18 cellular contexts compared by ENCODE assay signal in the genomic region with DNA sequence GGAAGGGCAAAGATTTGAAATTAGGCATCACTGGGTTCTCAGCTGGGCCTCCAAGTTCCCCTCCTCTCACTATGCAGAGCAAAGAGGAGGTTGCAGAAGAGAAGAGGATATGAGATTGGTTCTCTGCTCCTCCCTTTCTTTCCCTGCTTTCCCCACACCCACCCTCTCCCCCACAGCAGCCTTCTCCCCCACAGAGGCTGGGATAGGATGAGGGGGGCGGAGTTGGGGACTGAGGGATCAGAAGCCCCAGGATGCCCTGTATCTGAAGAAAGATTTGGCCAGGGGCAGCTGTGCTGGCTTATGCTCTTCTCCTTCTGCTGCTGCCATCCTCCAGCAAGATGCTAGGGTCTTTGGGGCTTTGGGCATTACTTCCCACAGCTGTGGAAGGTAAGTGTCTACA. TPM values are rescaled to one million over a fixed set of nuclear protein-coding genes. Genes with fewer than 3 reads are reported as not detected.
A peak's percentile ranks its signal among the peaks of the same experiment; 100 is the strongest.
DNase-seq lines count a peak whose midpoint lies in the region; ATAC-seq, FAIRE-seq and TF ChIP-seq lines count a peak whose summit lies in the region.
"Had no signal": no experiment of that assay in that cellular context is flagged by ENCODE, and none has a peak within 500 bp of the region (broad histone marks: within the 10 kb centered on the region; RNA-seq: fewer than 3 reads in every experiment).

A gene (plus strand): TSS at position 259 of the 400 bp plus-strand sequence. CDS start 80 bp downstream, at position 339.

- TF ChIP-seq CTCF in cardiac muscle cell (IDR thresholded peaks at IDR 0.05; ENCODE audit: low read depth, low read length): no peak
- no peak for TF ChIP-seq CTCF in H1 (IDR thresholded peaks at IDR 0.05; ENCODE audit: control extremely low read depth in 1 of 3, insufficient read depth in 1 of 3, low read depth in 1 of 3, low read length in 3 of 3)
- TF ChIP-seq CTCF in nephron progenitor cell (IDR thresholded peaks at IDR 0.05): no peak
- no peak for TF ChIP-seq CTCF in testis (IDR thresholded peaks at IDR 0.05)

- H2BK5ac ChIP-seq in H1 (ENCODE audit: low read depth, low read length): no peak within 1 kb of the TSS

- no peak within 1 kb of the TSS for H3K4me2 ChIP-seq in H1 (ENCODE audit: insufficient read depth in 1 of 2, low read depth in 2 of 2, low read length in 2 of 2)
- H3K4me2 ChIP-seq: KMS-11 had no signal

- no peaks in the 10 kb centered on the region for H4K20me1 ChIP-seq in H1 (replicated peaks in 1 of 2; ENCODE audit: control insufficient read depth in 1 of 2, insufficient read depth in 2 of 2, low read length in 2 of 2)

- no peak within 1 kb of the TSS for H3K9ac ChIP-seq in H1 (replicated peaks in 1 of 4; ENCODE audit: extremely low read depth in 1 of 4, low read depth in 3 of 4, low read length in 3 of 4)
- H3K9ac ChIP-seq: KMS-11 had no signal

- FAIRE-seq in H1 (lab: Jason Lieb, UNC): no peak
- FAIRE-seq: A204.1, GM18507 had no signal

- peaks cover 76% of the 10 kb centered on the region for H3K4me1 Mint-ChIP-seq in nephron progenitor cell

- WGBS in H1 (ENCODE audit: extremely low coverage in 1 of 2, insufficient coverage in 1 of 2, insufficient read length in 1 of 2, insufficient replicate concordance in 2 of 2, low coverage in 1 of 2, low lambda C conversion rate in 2 of 2, missing lambda C conversion rate in 1 of 2), 2 experiments: 89% methylated on average over 1 of the region's 1 CpG; no CpG with 5 or more reads in 1 of the 2 experiments
- WGBS in testis, 2 donors: 78 to 81% methylated on average over 1 of the region's 1 CpG

- H3K27me3 ChIP-seq in cardiac muscle cell (no peaks in the 10 kb centered on the region), H1 (replicated peaks in 1 of 4; ENCODE audit: control insufficient read depth in 3 of 4, extremely low read depth in 1 of 4, insufficient read depth in 3 of 4, low read length in 3 of 4) (no peaks in the 10 kb centered on the region), testis (no peaks in the 10 kb centered on the region)

- no peak within 1 kb of the TSS for H2AFZ ChIP-seq in H1 (ENCODE audit: low read length)

- no peaks in the 10 kb centered on the region for H3K79me2 ChIP-seq in H1 (ENCODE audit: control insufficient read depth in 1 of 2, insufficient read depth in 2 of 2, low read length in 2 of 2)

- H3K4me1 ChIP-seq in cardiac muscle cell (ENCODE audit: low read depth): peaks cover 48% of the 10 kb centered on the region
- peaks cover 0 to 5% (median 1%) of the 10 kb centered on the region in 4 experiments; a peak in 3 of 7 replicates for H3K4me1 ChIP-seq in H1 (replicated peaks in 1 of 4; ENCODE audit: control insufficient read depth in 3 of 4, insufficient read depth in 4 of 4, low read length in 3 of 4)
- H3K4me1 ChIP-seq in testis: peaks cover 29% of the 10 kb centered on the region

- H3K4me3 Mint-ChIP-seq in nephron progenitor cell: peak within 1 kb of the TSS; percentile 48
- H3K4me3 Mint-ChIP-seq: CD14-positive monocyte, HFFc6 had no signal

- peak within 1 kb of the TSS; percentile 93 for H3K27ac Mint-ChIP-seq in nephron progenitor cell
- H3K27ac Mint-ChIP-seq: HFFc6 had no signal

- H4K8ac ChIP-seq in H1 (ENCODE audit: extremely low read depth, insufficient read depth, low read length): peak within 1 kb of the TSS; percentile 53; the same call in 1 of the 2 replicates

- H3K56ac ChIP-seq in H1 (replicated peaks; ENCODE audit: insufficient read length, low read depth, low read length): no peak within 1 kb of the TSS

- no peak within 1 kb of the TSS for H3K14ac ChIP-seq in H1 (ENCODE audit: insufficient read length)

- TF ChIP-seq POLR2A in H1 (IDR thresholded peaks at IDR 0.05; ENCODE audit: control extremely low read depth in 1 of 2, low read depth in 2 of 2, low read length in 2 of 2) (no peak), testis (IDR thresholded peaks at IDR 0.05) (no peak)

- CTCF ChIA-PET in H1 (lab: Charles Lee; ENCODE audit: partially characterized antibody): interaction anchor here (0.9 to 5.3 kb wide), 9 partner anchors 10 to 89 kb away, joined by 3 to 37 read pairs (median 4); no protein-coding TSS in a partner anchor

- no peak for TF ChIP-seq EP300 in H1 (IDR thresholded peaks at IDR 0.05; ENCODE audit: borderline replicate concordance in 1 of 2, low read depth in 2 of 2, low read length in 2 of 2)

- no peaks in the 10 kb centered on the region for H3K27me3 Mint-ChIP-seq in nephron progenitor cell (ENCODE audit: low read depth, poor library complexity)

- POLR2A ChIA-PET in H1 (lab: Charles Lee; ENCODE audit: partially characterized antibody): interaction anchor here (0.6 to 1.4 kb wide), 8 partner anchors 11 to 78 kb away, joined by 3 to 6 read pairs (median 3); a partner anchor contains a TSS

- H3K27ac ChIP-seq in cardiac muscle cell (peak within 1 kb of the TSS; percentile 96), H1 (ENCODE audit: low read depth, low read length) (no peak within 1 kb of the TSS), testis (peak within 1 kb of the TSS in 1 of 2 donors; percentile 39)
- H3K27ac ChIP-seq: KMS-11 had no signal

- no peak within 1 kb of the TSS for H3K23ac ChIP-seq in H1 (ENCODE audit: insufficient read length)

- DNase-seq in cardiac muscle cell (ENCODE audit: low read depth in 1 of 2, low spot score in 1 of 2) (no peak), Right ventricle myocardium inferior (ENCODE audit: missing footprints) (no peak), H1 (ENCODE audit: low read depth in 1 of 2, low spot score in 2 of 2) (no peak), nephron progenitor cell (no peak), testis (no peak), amniotic stem cell (lab: John Stamatoyannopoulos, UW) (no peak)
- DNase-seq: Caco-2, DMS53, HFFc6, NCI-H187 treated with DMSO at 0.1 percent for 48 hours, SIG-M5 had no signal

- ATAC-seq in Right ventricle myocardium inferior (no peak), GM21723 (IDR thresholded peaks at IDR 0.05; ENCODE audit: unreplicated experiment) (no peak), GM18861 (IDR thresholded peaks at IDR 0.05; ENCODE audit: unreplicated experiment) (no peak)

- H3K9me3 Mint-ChIP-seq in nephron progenitor cell: no peaks in the 10 kb centered on the region
- H3K9me3 Mint-ChIP-seq: CD14-positive monocyte, HFFc6 had no signal

- no peaks in the 10 kb centered on the region for H3K23me2 ChIP-seq in H1 (ENCODE audit: low read depth, low read length)

- no peak within 1 kb of the TSS for H2BK12ac ChIP-seq in H1 (ENCODE audit: low read depth, low read length)

- H2BK120ac ChIP-seq in H1 (replicated peaks; ENCODE audit: low read depth, low read length): no peak within 1 kb of the TSS

- H4K91ac ChIP-seq in H1 (replicated peaks; ENCODE audit: insufficient read length, low read length): no peak within 1 kb of the TSS

- H3K18ac ChIP-seq in H1 (ENCODE audit: extremely low read depth, low read length): no peak within 1 kb of the TSS

- H3K4me3 ChIP-seq in cardiac muscle cell: no peak within 1 kb of the TSS
- H3K4me3 ChIP-seq in H1 (ENCODE audit: extremely low read depth in 1 of 4, insufficient read depth in 2 of 4, low read depth in 3 of 4, low read length in 4 of 4): no peak within 1 kb of the TSS
- H3K4me3 ChIP-seq in testis: no peak within 1 kb of the TSS

- no peaks in the 10 kb centered on the region for H3K79me1 ChIP-seq in H1 (ENCODE audit: low read depth, low read length)

- no peak within 1 kb of the TSS for H2BK20ac ChIP-seq in H1 (ENCODE audit: low read length)

- H3K36me3 Mint-ChIP-seq in nephron progenitor cell (ENCODE audit: low read depth): no peaks in the 10 kb centered on the region
- H3K36me3 Mint-ChIP-seq: CD14-positive monocyte had no signal

- H3K36me3 ChIP-seq in cardiac muscle cell (no peaks in the 10 kb centered on the region), H1 (ENCODE audit: control insufficient read depth in 2 of 4, insufficient read depth in 4 of 4, low read length in 3 of 4) (no peaks in the 10 kb centered on the region), testis (ENCODE audit: low read depth, missing control alignments) (no peaks in the 10 kb centered on the region)

- no peak within 1 kb of the TSS for H2BK15ac ChIP-seq in H1 (ENCODE audit: low read length)

- H2AK5ac ChIP-seq in H1 (ENCODE audit: low read depth, low read length): no peak within 1 kb of the TSS

- no peak within 1 kb of the TSS for H3K4ac ChIP-seq in H1 (replicated peaks; ENCODE audit: insufficient read length, low read depth, low read length)

- H3K9me3 ChIP-seq in cardiac muscle cell (ENCODE audit: low read depth): no peaks in the 10 kb centered on the region
- no peaks in the 10 kb centered on the region for H3K9me3 ChIP-seq in H1 (ENCODE audit: insufficient read depth in 2 of 2, low read depth in 1 of 2, low read length in 1 of 2)
- H3K9me3 ChIP-seq in testis: no peaks in the 10 kb centered on the region
- H3K9me3 ChIP-seq: Caco-2 had no signal

- intact Hi-C loops in Right ventricle myocardium inferior (cut with DNase I) (no loop called here), testis (cut with DNase I; ENCODE audit: low total_unique reads) (loop anchor here (5.0 kb wide), 1 partner anchor 71 kb away; no protein-coding TSS in a partner anchor)

- no peak within 1 kb of the TSS for H4K5ac ChIP-seq in H1 (ENCODE audit: insufficient read length, low read depth, low read length)

- no peak for TF ChIP-seq RAD21 in H1 (IDR thresholded peaks at IDR 0.05 in 1 of 2, conservative IDR thresholded peaks at IDR 0.05 in 1 of 2; ENCODE audit: low read depth in 2 of 2, low read length in 2 of 2)

TF ChIP-seq in H1, 55 proteins besides CTCF, POLR2A, EP300 and RAD21 (continues in another document):
- TF ChIP-seq JUND (IDR thresholded peaks at IDR 0.05; ENCODE audit: low read length) (no peak), SAP30 (IDR thresholded peaks at IDR 0.05; ENCODE audit: insufficient read depth, insufficient replicate concordance, low read length) (no peak), GABPA (IDR thresholded peaks at IDR 0.05; ENCODE audit: borderline replicate concordance, insufficient read depth, low read length) (no peak), KDM4A (IDR thresholded peaks at IDR 0.05; ENCODE audit: low read depth, low read length, severe bottlenecking) (no peak), KDM5A (IDR thresholded peaks at IDR 0.05; ENCODE audit: low read length) (no peak), SIN3A (conservative IDR thresholded peaks at IDR 0.05 in 1 of 2, IDR thresholded peaks at IDR 0.05 in 1 of 2; ENCODE audit: low read depth in 1 of 2, low read length in 2 of 2) (no peak)

RNA-seq across cellular contexts. Expression of the gene that starts here (rescaled TPM):
- total RNA-seq in cardiac muscle cell: 39.8 and 60.0 TPM in 2 replicates
- 53.4 and 57.3 TPM in 2 replicates for polyA plus RNA-seq in cardiac muscle cell
- not detected for total RNA-seq in Right ventricle myocardium inferior
- total RNA-seq in H1 (2021; fragmentation: NEBNext Ultra II Directional; extraction: Animal tissue kit (Norgen Biotek cat#: 25700)): 0.34 and 0.35 TPM in 2 replicates
- polyA plus RNA-seq in H1 (2011; rRNA removed): 0.29 and 0.47 TPM in 2 replicates
- polyA plus RNA-seq in H1 (2011; cell fraction: cytosol; rRNA removed): 0.25 TPM
- polyA plus RNA-seq in H1 (2011; cell fraction: nucleus; rRNA removed): 0.83 TPM
- 0.12 to 0.28 TPM (median 0.16 TPM) in 4 replicates for polyA plus RNA-seq in H1 (2012, experiment 1 of 2)
- polyA plus RNA-seq in H1 (2012, experiment 2 of 2): 0.17 TPM
- polyA plus RNA-seq in H1 (2013, experiment 1 of 2): 0.16 TPM
- polyA plus RNA-seq in H1 (2013, experiment 2 of 2): not detected
- 0.24 and 0.54 TPM in 2 replicates for polyA minus RNA-seq in H1 (2011; rRNA and poly(A)+ RNA removed)
- not detected for polyA minus RNA-seq in H1 (2011; cell fraction: cytosol; rRNA and poly(A)+ RNA removed)
- not detected for polyA minus RNA-seq in H1 (2011; cell fraction: nucleus; rRNA and poly(A)+ RNA removed)
- total RNA-seq in testis: 10 to 100 TPM; 39.0 to 42.1 TPM
- 33.9 TPM for polyA plus RNA-seq in testis (ENCODE audit: insufficient read depth, low read depth, low replicate concordance)
- total RNA-seq: HFFc6, MCF 10A had no signal
- polyA plus RNA-seq: CD14-positive monocyte had no signal

Comparison
In these comparisons a context has a peak if more than half of its experiments do, and no peak if none do; other contexts are left out.
1. RNA of the gene that starts here (total RNA-seq): 39.0 to 42.1 TPM in testis and 39.8 to 60.0 TPM in cardiac muscle cell; 0.34 to 0.35 TPM in H1 and not detected in Right ventricle myocardium inferior (single experiment); every median in the first group is over 10 times any median in the second.
2. RNA of the gene that starts here (polyA plus RNA-seq): 53.4 to 57.3 TPM in cardiac muscle cell and 33.9 TPM in testis (single experiment); 0.12 to 0.83 TPM in H1; every median in the first group is over 10 times any median in the second.